In the genomic region with DNA sequence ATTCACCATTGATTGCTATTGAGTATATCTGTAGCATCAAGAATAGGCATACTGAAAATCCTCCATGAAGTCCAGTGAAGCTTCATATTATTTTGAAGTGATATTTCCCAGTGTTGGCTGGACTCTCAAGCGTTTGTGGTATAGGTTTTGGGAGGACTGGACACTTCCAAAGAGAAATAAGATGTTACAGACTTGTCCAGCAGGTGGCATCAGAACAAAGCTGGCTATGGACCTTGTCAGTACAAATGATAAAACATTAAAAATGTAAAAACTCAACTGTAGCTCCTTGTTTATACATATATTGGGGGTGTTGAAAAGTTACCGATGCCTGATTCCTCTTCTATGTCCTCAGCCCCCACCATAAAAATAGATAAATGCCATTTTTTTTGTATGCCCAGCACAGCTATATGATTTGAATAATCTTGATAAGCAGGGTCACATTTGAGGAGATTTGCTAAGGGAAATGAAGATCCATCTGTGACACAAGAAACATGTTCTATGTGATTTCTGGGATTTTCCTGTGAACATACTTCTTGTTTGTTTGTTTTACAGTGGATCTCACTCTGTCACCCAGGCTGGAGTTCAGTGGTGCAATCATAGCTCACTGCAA, we compare ENCODE assay signal across 8 cellular contexts. TPM values are rescaled to one million over a fixed set of nuclear protein-coding genes. Genes with fewer than 3 reads are reported as not detected.
DNase-seq lines count a peak whose midpoint lies in the region; ATAC-seq lines count a peak whose summit lies in the region.

No MANE protein-coding gene starts in this region.

- H4K12ac ChIP-seq in trophoblast cell (ENCODE audit: low read depth, low read length), result no peak overlapping the region

- H3K4me2 ChIP-seq in trophoblast cell (ENCODE audit: low read length), result no peak overlapping the region

- no peaks in the 10 kb centered on the region for H3K9me3 ChIP-seq in trophoblast cell (ENCODE audit: insufficient read depth, low read depth, low read length)

- no peak overlapping the region for H3K9ac ChIP-seq in trophoblast cell (ENCODE audit: low read length)

- no peak overlapping the region for H2AFZ ChIP-seq in trophoblast cell (ENCODE audit: insufficient read depth, low read length, poor library complexity)

- H2BK120ac ChIP-seq in trophoblast cell (ENCODE audit: insufficient read depth, low read length, poor library complexity), result no peak overlapping the region

- H3K4ac ChIP-seq in trophoblast cell (ENCODE audit: low read depth, low read length), result no peak overlapping the region

- H3K4me3 ChIP-seq in trophoblast cell (ENCODE audit: low read depth, low read length), result no peak overlapping the region

- ATAC-seq in GM19395 (IDR thresholded peaks at IDR 0.05; ENCODE audit: unreplicated experiment) (no peak), GM18498 (IDR thresholded peaks at IDR 0.05; ENCODE audit: unreplicated experiment) (no peak)

- no peak overlapping the region for H3K23ac ChIP-seq in trophoblast cell (ENCODE audit: low read length)

- H2BK12ac ChIP-seq in trophoblast cell (ENCODE audit: low read length), result no peak overlapping the region

- no peak overlapping the region for H2BK5ac ChIP-seq in trophoblast cell (ENCODE audit: low read depth, low read length, poor library complexity)

- no CpG with 5 or more reads among the region's 2 CpGs for WGBS in trophoblast cell (ENCODE audit: extremely low coverage, insufficient coverage, insufficient read length)

- no peaks in the 10 kb centered on the region for H3K27me3 ChIP-seq in trophoblast cell (ENCODE audit: insufficient read depth, low read length)

- no peak overlapping the region for H3K27ac ChIP-seq in trophoblast cell (ENCODE audit: low read depth, low read length)

- no peak overlapping the region for H3K18ac ChIP-seq in trophoblast cell (ENCODE audit: low read length)

- no peaks in the 10 kb centered on the region for H3K79me1 ChIP-seq in trophoblast cell (ENCODE audit: low read length)

- no peaks in the 10 kb centered on the region for H3K36me3 ChIP-seq in trophoblast cell (ENCODE audit: control insufficient read depth in 1 of 2, insufficient read depth in 2 of 2, low read length in 2 of 2)

- no peak overlapping the region for H3K14ac ChIP-seq in trophoblast cell (ENCODE audit: low read length)

- DNase-seq in activated gamma-delta T cell treated with Interleukin-2 at 50 U/mL for 16 hours (peak; percentile 12), activated gamma-delta T cell (lab: John Stamatoyannopoulos, UW) (no peak), HuH-7.5 (ENCODE audit: low spot score) (peak; percentile 39), SKM-1 (lab: John Stamatoyannopoulos, UW; ENCODE audit: unreplicated experiment) (peak; percentile 3), fibroblast of peridontal ligament (ENCODE audit: extremely low read depth) (peak; percentile 77), trophoblast cell (peak; percentile 28 to 76)

- H3K79me2 ChIP-seq in trophoblast cell (ENCODE audit: control insufficient read depth, insufficient read depth, low read length, poor library complexity), result no peaks in the 10 kb centered on the region

- no peak overlapping the region for H2AK5ac ChIP-seq in trophoblast cell (ENCODE audit: low read length)

- no peak overlapping the region for H4K91ac ChIP-seq in trophoblast cell (ENCODE audit: low read depth, low read length)

- no peak overlapping the region for H4K8ac ChIP-seq in trophoblast cell (ENCODE audit: low read depth, low read length)

- peaks cover 0 to 3% of the 10 kb centered on the region in 2 experiments for H3K4me1 ChIP-seq in trophoblast cell (ENCODE audit: control insufficient read depth in 1 of 2, insufficient read depth in 2 of 2, low read length in 2 of 2)

RNA-seq across cellular contexts. Expression of a gene that starts 54.5 kb away (rescaled TPM):
- 0.10 and 0.11 TPM in 2 replicates for polyA plus RNA-seq in trophoblast cell (2013)
